8 cellular contexts compared by ENCODE assay signal in genomic region chr15:79397264-79397663, GRCh38.
"Had no signal": no experiment of that assay in that cellular context is flagged by ENCODE, and none has a peak within 500 bp of the region (broad histone marks: within the 10 kb centered on the region; RNA-seq: fewer than 3 reads in every experiment).

No MANE protein-coding gene starts in this region.

- H2AFZ ChIP-seq: GM23248, GM23338 had no signal

- H3K9me3 ChIP-seq: HAP-1 had no signal

- DNase-seq: GM23248, GOT3, H7, H9, HCEC 1CT, HFFc6 had no signal

- H3K36me3 ChIP-seq: HAP-1 had no signal

- H3K4me3 ChIP-seq: GM23248, GM23338, HAP-1 had no signal

- H3K4me2 ChIP-seq: GM23338 had no signal

- H3K4me1 ChIP-seq: HAP-1 had no signal

- H3K27ac ChIP-seq: GM23248 had no signal
